In the genomic region with DNA sequence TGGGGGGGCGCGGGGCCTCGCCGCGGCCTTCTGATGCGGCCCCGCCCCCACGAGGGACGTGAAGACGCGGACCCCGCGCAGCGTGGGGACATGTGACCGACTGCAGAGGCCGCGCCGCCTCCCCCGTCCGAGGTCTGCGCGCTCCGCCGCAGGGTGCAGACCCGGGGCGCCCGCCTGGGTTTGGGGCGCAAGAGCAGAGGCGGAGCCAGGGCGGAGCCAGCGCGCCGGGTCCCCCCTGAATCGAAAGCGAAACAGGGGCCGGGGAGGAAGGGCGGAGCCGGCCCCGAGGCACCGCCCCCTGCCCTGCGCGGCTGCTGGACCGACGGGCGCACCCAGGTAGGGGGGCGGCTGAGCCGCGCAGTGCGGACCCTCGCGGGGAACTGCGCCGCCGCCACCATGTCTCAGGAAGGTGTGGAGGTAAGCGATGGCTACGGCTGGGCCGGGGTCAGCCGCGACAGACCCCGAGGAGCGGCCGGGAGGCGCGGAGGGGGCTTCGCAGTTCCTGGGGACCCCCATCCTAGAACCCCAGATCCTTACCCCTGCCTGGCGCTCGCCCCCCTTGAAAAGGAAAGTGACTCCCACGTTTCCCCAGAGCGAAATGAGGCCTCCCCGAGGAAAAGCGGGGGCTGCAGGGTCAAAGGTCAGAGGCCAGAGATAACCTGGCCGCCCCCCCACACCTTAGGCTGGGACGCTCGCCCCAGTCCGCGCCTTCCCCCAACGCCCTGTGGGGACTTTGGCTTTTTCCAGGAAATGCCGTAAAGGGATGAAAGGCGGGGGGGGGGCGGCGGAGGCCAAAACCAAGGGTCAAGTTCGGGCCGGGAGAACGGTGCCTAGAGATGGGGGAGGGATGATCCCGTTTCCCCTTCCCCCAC, we compare ENCODE assay signal across 8 cellular contexts. TPM values are rescaled to one million over a fixed set of nuclear protein-coding genes. Genes with fewer than 3 reads are reported as not detected.
DNase-seq lines count a peak whose midpoint lies in the region; ATAC-seq and TF ChIP-seq lines count a peak whose summit lies in the region.

A gene (plus strand): TSS at position 286 of the 872 bp plus-strand sequence. CDS start 111 bp downstream, at position 397.

- peaks cover 0 to 19% of the 10 kb centered on the region in 2 donors for H3K36me3 Mint-ChIP-seq in activated naive CD4-positive, alpha-beta T cell treated with anti-CD3 and anti-CD28 coated beads, Interleukin-2, amount 50 U/mL, for 72 hours
- H3K36me3 Mint-ChIP-seq in glutamatergic neuron (ENCODE audit: unreplicated experiment): no peaks in the 10 kb centered on the region
- H3K36me3 Mint-ChIP-seq in osteocyte (ENCODE audit: unreplicated experiment): peaks cover 10% of the 10 kb centered on the region

- H3K36me3 ChIP-seq in SK-N-MC (ENCODE audit: insufficient read depth, low read length): no peaks in the 10 kb centered on the region

- peak; percentile 77 for ATAC-seq in GM19023 (IDR thresholded peaks at IDR 0.05; ENCODE audit: unreplicated experiment)
- peak; percentile 86 for ATAC-seq in HG03432 (IDR thresholded peaks at IDR 0.05; ENCODE audit: unreplicated experiment)
- ATAC-seq in activated naive CD4-positive, alpha-beta T cell treated with anti-CD3 and anti-CD28 coated beads, Interleukin-2, amount 50 U/mL, for 72 hours: peak; percentile 99

- TF ChIP-seq CTCF in AG04450 (IDR thresholded peaks at IDR 0.05; ENCODE audit: low read depth, low read length) (no peak), glutamatergic neuron (IDR thresholded peaks at IDR 0.05; ENCODE audit: partially characterized antibody, unreplicated experiment) (no peak), osteocyte (IDR thresholded peaks at IDR 0.05) (no peak)

- DNase-seq in AG04450 (ENCODE audit: low read depth, low spot score): no peak
- DNase-seq in SK-N-MC (ENCODE audit: low read depth, low spot score): no peak
- peak; percentile 83 to 87 for DNase-seq in activated naive CD4-positive, alpha-beta T cell treated with anti-CD3 and anti-CD28 coated beads, Interleukin-2, amount 50 U/mL, for 72 hours (ENCODE audit: low spot score in 2 of 2)
- no peak for DNase-seq in glutamatergic neuron
- peak; percentile 90 for DNase-seq in osteocyte (ENCODE audit: extremely low spot score, unreplicated experiment)

- H3K9me3 ChIP-seq in AG04450 (ENCODE audit: control insufficient read depth, insufficient read depth, low read length) (peaks cover 4% of the 10 kb centered on the region; the same call in 1 of the 2 replicates), SK-N-MC (ENCODE audit: low read depth, low read length) (no peaks in the 10 kb centered on the region)

- H3K27me3 Mint-ChIP-seq in glutamatergic neuron (ENCODE audit: unreplicated experiment) (peaks cover 6% of the 10 kb centered on the region), osteocyte (ENCODE audit: unreplicated experiment) (peaks cover 5% of the 10 kb centered on the region)

- H3K27me3 ChIP-seq in AG04450 (ENCODE audit: control insufficient read depth, insufficient read depth, low read length): no peaks in the 10 kb centered on the region

- H3K27ac ChIP-seq in AG04450 (ENCODE audit: low read depth, low read length) (no peak within 1 kb of the TSS), SK-N-MC (no peak within 1 kb of the TSS), temporal lobe (ENCODE audit: low read depth, low read length) (peak within 1 kb of the TSS; percentile 56)

- H3K4me1 Mint-ChIP-seq in glutamatergic neuron (ENCODE audit: low read depth, unreplicated experiment) (no peaks in the 10 kb centered on the region), osteocyte (ENCODE audit: unreplicated experiment) (peaks cover 5% of the 10 kb centered on the region)

- CTCF ChIA-PET in AG04450 (lab: Charles Lee): interaction anchor here (3.4 kb wide), 1 partner anchor 58 kb away, joined by 12 read pairs; no protein-coding TSS in a partner anchor

- H3K27ac Mint-ChIP-seq in activated naive CD4-positive, alpha-beta T cell treated with anti-CD3 and anti-CD28 coated beads, Interleukin-2, amount 50 U/mL, for 72 hours: peak within 1 kb of the TSS; percentile 60 to 89
- H3K27ac Mint-ChIP-seq in glutamatergic neuron (ENCODE audit: unreplicated experiment) (no peak within 1 kb of the TSS), osteocyte (ENCODE audit: unreplicated experiment) (peak within 1 kb of the TSS; percentile 56)

- H3K4me3 Mint-ChIP-seq in glutamatergic neuron (ENCODE audit: unreplicated experiment): peak within 1 kb of the TSS; percentile 83
- peak within 1 kb of the TSS; percentile 77 for H3K4me3 Mint-ChIP-seq in osteocyte (ENCODE audit: unreplicated experiment)

- H3K9ac ChIP-seq in SK-N-MC (ENCODE audit: insufficient read length): peak within 1 kb of the TSS; percentile 26

- H3K9me3 Mint-ChIP-seq in activated naive CD4-positive, alpha-beta T cell treated with anti-CD3 and anti-CD28 coated beads, Interleukin-2, amount 50 U/mL, for 72 hours: no peaks in the 10 kb centered on the region
- H3K9me3 Mint-ChIP-seq in glutamatergic neuron (ENCODE audit: unreplicated experiment): peaks cover 5% of the 10 kb centered on the region
- no peaks in the 10 kb centered on the region for H3K9me3 Mint-ChIP-seq in osteocyte (ENCODE audit: unreplicated experiment)

- H3K4me3 ChIP-seq in AG04450 (ENCODE audit: low read depth, low read length) (peak within 1 kb of the TSS; percentile 92), SK-N-MC (peak within 1 kb of the TSS; percentile 81)

- POLR2A ChIA-PET in AG04450 (lab: Yijun Ruan, JAX): interaction anchor here (0.7 to 1.0 kb wide), 2 partner anchors 10 to 84 kb away, joined by 4 read pairs; no protein-coding TSS in a partner anchor

RNA-seq across cellular contexts. Expression of the gene that starts here (rescaled TPM):
- polyA plus RNA-seq in AG04450 (2011; rRNA removed): 25.0 and 25.9 TPM in 2 replicates
- 15.6 and 22.6 TPM in 2 replicates for polyA minus RNA-seq in AG04450 (2011; rRNA and poly(A)+ RNA removed)
- 10 to 100 TPM; 56.5 to 76.1 TPM for total RNA-seq in activated naive CD4-positive, alpha-beta T cell treated with anti-CD3 and anti-CD28 coated beads, Interleukin-2, amount 50 U/mL, for 72 hours
- total RNA-seq in glutamatergic neuron (ENCODE audit: unreplicated experiment) (0.20 TPM), osteocyte (35.9 and 38.7 TPM in 2 replicates), temporal lobe (4.9 TPM)

Comparison
In these comparisons a context has a peak if more than half of its experiments do, and no peak if none do; other contexts are left out.
1. DNase-seq: peak in activated naive CD4-positive, alpha-beta T cell treated with anti-CD3 and anti-CD28 coated beads, Interleukin-2, amount 50 U/mL, for 72 hours (2 of 2) and osteocyte (single experiment); none in AG04450 (single experiment), SK-N-MC (single experiment) and glutamatergic neuron (single experiment).
2. Peak in every context shown above with its lines, with median percentiles within 50 percentile points of each other: ATAC-seq.